8 cellular contexts compared by ENCODE assay signal in genomic region chr3:128488636-128488994, GRCh38. TPM values are rescaled to one million over a fixed set of nuclear protein-coding genes. Genes with fewer than 3 reads are reported as not detected.
DNase-seq lines count a peak whose midpoint lies in the region; ATAC-seq and TF ChIP-seq lines count a peak whose summit lies in the region.

No MANE protein-coding gene starts in this region.

- TF ChIP-seq CTCF in left ventricle myocardium inferior (IDR thresholded peaks at IDR 0.05; ENCODE audit: borderline replicate concordance) (no peak), foreskin keratinocyte (conservative IDR thresholded peaks at IDR 0.05) (no peak)

- H3K27ac Mint-ChIP-seq in T-helper 2 cell treated with Interferon-gamma antibody and Interleukin-4, amounts not matched to agents 5 μg/mL and 100 μg/mL, for 36 hours = peak overlapping the region; percentile 57

- no peak for ATAC-seq in foreskin keratinocyte
- ATAC-seq in HG02938 (IDR thresholded peaks at IDR 0.05; ENCODE audit: unreplicated experiment) = no peak

- intact Hi-C loops in left ventricle myocardium inferior (cut with micrococcal nuclease) = no loop called here

- H3K4me1 ChIP-seq in left ventricle myocardium inferior (peaks cover 97% of the 10 kb centered on the region), stomach smooth muscle (ENCODE audit: control insufficient read depth, insufficient read depth, low read length) (peaks cover 62% of the 10 kb centered on the region), foreskin keratinocyte (no peaks in the 10 kb centered on the region)

- H3K4me1 Mint-ChIP-seq in T-helper 2 cell treated with Interferon-gamma antibody and Interleukin-4, amounts not matched to agents 5 μg/mL and 100 μg/mL, for 36 hours (ENCODE audit: low read depth) = peaks cover 9% of the 10 kb centered on the region

- no peak for DNase-seq in T-helper 2 cell treated with Interferon-gamma antibody and Interleukin-4, amounts not matched to agents 5 μg/mL and 100 μg/mL, for 36 hours (ENCODE audit: low spot score)
- DNase-seq in T-helper 2 cell (no peak), SK-N-MC (ENCODE audit: low read depth, low spot score) (no peak), left ventricle myocardium inferior (no peak), DMS153 (lab: John Stamatoyannopoulos, UW) (no peak), foreskin keratinocyte (no peak)

- H3K27ac ChIP-seq in SK-N-MC = no peak overlapping the region
- peak overlapping the region; percentile 94 for H3K27ac ChIP-seq in left ventricle myocardium inferior (replicated peaks)
- peak overlapping the region; percentile 37 for H3K27ac ChIP-seq in stomach smooth muscle (ENCODE audit: low read length)
- H3K27ac ChIP-seq in foreskin keratinocyte = no peak overlapping the region

- peaks cover 75% of the 10 kb centered on the region for H3K27me3 Mint-ChIP-seq in T-helper 2 cell treated with Interferon-gamma antibody and Interleukin-4, amounts not matched to agents 5 μg/mL and 100 μg/mL, for 36 hours (ENCODE audit: low read depth)

- no peaks in the 10 kb centered on the region for H3K9me3 Mint-ChIP-seq in T-helper 2 cell treated with Interferon-gamma antibody and Interleukin-4, amounts not matched to agents 5 μg/mL and 100 μg/mL, for 36 hours

- H3K9me3 ChIP-seq in SK-N-MC (ENCODE audit: low read depth, low read length) = no peaks in the 10 kb centered on the region
- no peaks in the 10 kb centered on the region for H3K9me3 ChIP-seq in left ventricle myocardium inferior (replicated peaks)
- H3K9me3 ChIP-seq in stomach smooth muscle (ENCODE audit: control insufficient read depth in 2 of 2, low read length in 2 of 2) = no peaks in the 10 kb centered on the region

- peak overlapping the region; percentile 51 for H3K4me3 Mint-ChIP-seq in T-helper 2 cell treated with Interferon-gamma antibody and Interleukin-4, amounts not matched to agents 5 μg/mL and 100 μg/mL, for 36 hours

- H3K36me3 Mint-ChIP-seq in T-helper 2 cell treated with Interferon-gamma antibody and Interleukin-4, amounts not matched to agents 5 μg/mL and 100 μg/mL, for 36 hours (ENCODE audit: low read depth) = no peaks in the 10 kb centered on the region

- peak overlapping the region; percentile 76 for H3K9ac ChIP-seq in SK-N-MC (ENCODE audit: insufficient read length)
- no peak overlapping the region for H3K9ac ChIP-seq in stomach smooth muscle (ENCODE audit: low read length in 2 of 2)

- H3K27me3 ChIP-seq in left ventricle myocardium inferior (ENCODE audit: low read depth) (peaks cover 100% of the 10 kb centered on the region), stomach smooth muscle (ENCODE audit: control insufficient read depth in 1 of 2, insufficient read depth in 2 of 2, low read length in 2 of 2) (peaks cover 73 to 100% of the 10 kb centered on the region in 2 donors), foreskin keratinocyte (peaks cover 100% of the 10 kb centered on the region)

- H3K4me3 ChIP-seq in SK-N-MC (peak overlapping the region; percentile 91), left ventricle myocardium inferior (peak overlapping the region; percentile 81), stomach smooth muscle (ENCODE audit: low read length in 2 of 2) (peak overlapping the region; percentile 53 to 77)

- H3K36me3 ChIP-seq in SK-N-MC (ENCODE audit: insufficient read depth, low read length) (no peaks in the 10 kb centered on the region; the same call in 1 of the 2 replicates), left ventricle myocardium inferior (peaks cover 6% of the 10 kb centered on the region), stomach smooth muscle (ENCODE audit: control insufficient read depth in 2 of 2, insufficient read depth in 2 of 2, low read length in 2 of 2) (no peaks in the 10 kb centered on the region)

RNA-seq across cellular contexts. Expression of gene GATA2, which starts 4.4 kb away (rescaled TPM):
- total RNA-seq in left ventricle myocardium inferior (11.0 TPM), foreskin keratinocyte (not detected in 2 replicates)
- not detected in 2 replicates for polyA plus RNA-seq in foreskin keratinocyte

RNA-seq across cellular contexts. Expression of gene DNAJB8, which starts 21.9 kb away (rescaled TPM):
- total RNA-seq in left ventricle myocardium inferior (not detected), foreskin keratinocyte (not detected in 2 replicates)
- not detected in 2 replicates for polyA plus RNA-seq in foreskin keratinocyte

Comparison
In these comparisons a context has a peak if more than half of its experiments do, and no peak if none do; other contexts are left out.
1. H3K27ac ChIP-seq: peak in left ventricle myocardium inferior (single experiment) and stomach smooth muscle (single experiment); none in SK-N-MC (single experiment) and foreskin keratinocyte (single experiment).
2. RNA of gene GATA2, which starts 4.4 kb away (total RNA-seq): 11.0 TPM in left ventricle myocardium inferior (single experiment); not detected in foreskin keratinocyte; every median in the first group is over 10 times any median in the second.
3. Peak in every context shown above with its lines, with median percentiles within 50 percentile points of each other: H3K4me3 ChIP-seq.